ENCODE assay signal across 8 cellular contexts in the genomic region with DNA sequence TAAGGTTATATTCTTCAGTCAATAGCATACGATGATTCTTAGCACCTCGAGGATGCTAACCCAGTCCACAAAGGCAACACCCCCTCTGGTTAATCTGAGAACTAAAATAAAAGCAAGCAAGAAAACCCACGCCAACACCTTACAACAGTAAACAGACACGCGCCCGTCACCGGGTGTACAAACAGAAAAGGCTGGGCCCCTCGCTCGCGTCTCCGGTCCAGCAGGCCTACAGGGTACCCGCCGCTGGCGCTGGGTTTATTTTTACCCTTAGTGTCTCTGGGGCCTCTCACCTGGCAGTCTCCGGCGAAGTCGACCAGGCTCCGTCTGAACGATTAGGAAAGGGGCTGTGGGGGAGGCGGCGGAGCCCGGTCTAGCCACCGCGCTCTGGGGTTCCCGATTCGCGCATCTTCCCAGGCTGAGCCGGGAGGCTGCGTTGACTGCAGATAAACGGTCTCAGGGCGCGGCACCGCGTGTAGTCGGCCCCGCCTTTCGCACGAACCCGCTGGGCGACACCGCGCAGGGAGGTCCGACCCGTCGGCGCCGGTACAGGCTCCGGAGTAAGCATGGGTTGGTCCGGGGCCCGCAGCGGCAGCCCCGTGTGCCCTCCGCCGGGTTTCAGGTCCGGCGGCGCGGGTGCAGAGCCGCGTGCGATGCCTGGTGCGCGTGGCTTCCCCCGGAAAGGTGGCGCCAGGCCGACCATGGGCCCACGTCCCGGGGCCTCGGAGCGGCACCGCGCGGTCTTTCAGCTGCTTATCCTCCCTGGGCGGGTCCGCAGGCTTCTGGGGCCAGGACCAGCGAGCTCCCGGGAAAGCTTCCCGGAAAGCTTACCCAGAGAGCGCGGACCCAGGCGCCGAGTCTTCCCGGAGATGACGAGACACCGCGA. TPM values are rescaled to one million over a fixed set of nuclear protein-coding genes. Genes with fewer than 3 reads are reported as not detected.
DNase-seq lines count a peak whose midpoint lies in the region; ATAC-seq lines count a peak whose summit lies in the region.

A gene with protein sequence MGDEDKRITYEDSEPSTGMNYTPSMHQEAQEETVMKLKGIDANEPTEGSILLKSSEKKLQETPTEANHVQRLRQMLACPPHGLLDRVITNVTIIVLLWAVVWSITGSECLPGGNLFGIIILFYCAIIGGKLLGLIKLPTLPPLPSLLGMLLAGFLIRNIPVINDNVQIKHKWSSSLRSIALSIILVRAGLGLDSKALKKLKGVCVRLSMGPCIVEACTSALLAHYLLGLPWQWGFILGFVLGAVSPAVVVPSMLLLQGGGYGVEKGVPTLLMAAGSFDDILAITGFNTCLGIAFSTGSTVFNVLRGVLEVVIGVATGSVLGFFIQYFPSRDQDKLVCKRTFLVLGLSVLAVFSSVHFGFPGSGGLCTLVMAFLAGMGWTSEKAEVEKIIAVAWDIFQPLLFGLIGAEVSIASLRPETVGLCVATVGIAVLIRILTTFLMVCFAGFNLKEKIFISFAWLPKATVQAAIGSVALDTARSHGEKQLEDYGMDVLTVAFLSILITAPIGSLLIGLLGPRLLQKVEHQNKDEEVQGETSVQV (minus strand): TSS at position 868 of the 883 bp plus-strand sequence. CDS start 9,211 bp downstream, outside the sequence.

- ATAC-seq in GM18520 (IDR thresholded peaks at IDR 0.05; ENCODE audit: unreplicated experiment) = peak; percentile 34
- ATAC-seq in HG03064 (IDR thresholded peaks at IDR 0.05; ENCODE audit: low read depth, unreplicated experiment) = peak; percentile 53

- peaks cover 9% of the 10 kb centered on the region for H3K4me1 ChIP-seq in endocrine pancreas (ENCODE audit: control insufficient read depth, insufficient read depth, low read length)

- peak within 1 kb of the TSS; percentile 84 for H3K4me3 ChIP-seq in endocrine pancreas (ENCODE audit: control insufficient read depth, insufficient read depth, low read length)

- in situ Hi-C loops in ACHN (cut with HindIII; ENCODE audit: low pct_ligation_motif_present, low pct_unique_long_range_greater_than_20kb, low sequenced_read_pairs) = no loop called here

- no peaks in the 10 kb centered on the region for H3K9me3 ChIP-seq in endocrine pancreas (ENCODE audit: control insufficient read depth, low read length)

- peak within 1 kb of the TSS; percentile 100 for H3K9ac ChIP-seq in endocrine pancreas (ENCODE audit: control insufficient read depth, insufficient read depth, low read length)

- DNase-seq in ACHN (peak; percentile 63), NCI-H526 (lab: John Stamatoyannopoulos, UW) (peak; percentile 44 to 82), mesenteric fat pad (ENCODE audit: low spot score) (peak; percentile 92)
- DNase-seq in activated CD8-positive, alpha-beta memory T cell treated with anti-CD3 and anti-CD28 coated beads for 48 hours (ENCODE audit: low read depth in 2 of 3, low spot score in 2 of 3) = peak; percentile 32 to 55 (median 33)
- peak; percentile 27 for DNase-seq in stimulated activated CD8-positive, alpha-beta memory T cell treated with anti-CD3 and anti-CD28 coated beads, Interleukin-15, amount 100 ng/mL, for 1 hour (ENCODE audit: low read depth)

- H3K36me3 ChIP-seq in endocrine pancreas (ENCODE audit: control insufficient read depth, insufficient read depth, low read length) = no peaks in the 10 kb centered on the region

- no peaks in the 10 kb centered on the region for H3K27me3 ChIP-seq in endocrine pancreas (ENCODE audit: control insufficient read depth, insufficient read depth, low read length)

RNA-seq across cellular contexts. Expression of the gene that starts here (rescaled TPM):
- total RNA-seq in mesenteric fat pad = 17.2 TPM

Comparison
In these comparisons a context has a peak if more than half of its experiments do, and no peak if none do; other contexts are left out.
1. Peak in every context shown above with its lines: DNase-seq, ATAC-seq and H3K4me3 ChIP-seq.
2. DNase-seq: peak in every context shown above with its lines; median percentile 92 in mesenteric fat pad; 63 in ACHN; 63 in NCI-H526; 33 in activated CD8-positive, alpha-beta memory T cell treated with anti-CD3 and anti-CD28 coated beads for 48 hours; 27 in stimulated activated CD8-positive, alpha-beta memory T cell treated with anti-CD3 and anti-CD28 coated beads, Interleukin-15, amount 100 ng/mL, for 1 hour.